Comparison of ENCODE assay signal across 37 cellular contexts in the genomic region with DNA sequence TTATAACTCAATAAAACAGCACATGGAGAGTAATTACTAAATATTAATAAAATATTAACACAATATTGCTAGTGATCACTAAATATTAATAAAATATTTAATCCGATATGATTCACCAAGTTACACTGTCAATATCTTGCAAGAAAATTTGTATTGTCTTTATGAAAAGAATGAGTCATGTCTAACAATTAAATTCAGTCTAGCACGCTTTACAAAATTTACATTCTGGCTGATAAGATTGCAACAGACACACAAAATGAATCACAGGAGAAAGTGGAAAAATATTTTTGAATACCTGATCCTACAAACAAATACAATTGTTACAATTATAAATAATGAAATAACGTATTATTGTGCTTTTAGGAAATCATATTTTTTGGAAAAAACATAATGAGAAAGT.
"Had no signal": no experiment of that assay in that cellular context is flagged by ENCODE, and none has a peak within 500 bp of the region (broad histone marks: within the 10 kb centered on the region; RNA-seq: fewer than 3 reads in every experiment).

No MANE protein-coding gene starts in this region.

- DNase-seq: activated B cell treated with CpG ODN at 0.5 μM for 24 hours; activated CD4-positive, alpha-beta memory T cell treated with anti-CD3 and anti-CD28 coated beads for 36 hours; activated CD4-positive, alpha-beta T cell treated with anti-CD3 and anti-CD28 coated beads for 48 hours; activated CD4-positive, alpha-beta T cell treated with anti-CD3 and anti-CD28 coated beads, Interleukin-2, amount 50 U/mL, for 1 hour; activated CD8-positive, alpha-beta memory T cell treated with anti-CD3 and anti-CD28 coated beads, Interleukin-2, amount 10 ng/mL, durations not matched to agents 7 days and 5 days; activated CD8-positive, alpha-beta memory T cell treated with anti-CD3 and anti-CD28 coated beads, Interleukin-2, amount 50 U/mL, for 4 hours; activated CD8-positive, alpha-beta T cell treated with anti-CD3 and anti-CD28 coated beads, Interleukin-2, amount 10 ng/mL, durations not matched to agents 7 days and 5 days; activated effector memory CD4-positive, alpha-beta T cell treated with anti-CD3 and anti-CD28 coated beads, Interleukin-2, amount 50 U/mL, for 16 hours; activated naive CD4-positive, alpha-beta T cell treated with anti-CD3 and anti-CD28 coated beads for 36 hours; activated naive CD8-positive, alpha-beta T cell treated with anti-CD3 and anti-CD28 coated beads for 36 hours; activated naive CD8-positive, alpha-beta T cell treated with anti-CD3 and anti-CD28 coated beads, Interleukin-2, amount 50 U/mL, for 24 hours; activated T-cell treated with anti-CD3 and anti-CD28 coated beads, Interleukin-2, amount 50 U/mL, for 1 hour; activated T-cell treated with anti-CD3 and anti-CD28 coated beads, Interleukin-2, amount 50 U/mL, for 48 hours; adrenal gland; amygdala; aorta; body of pancreas; cortex of kidney; dermis blood vessel endothelial cell; effector CD4-positive, alpha-beta T cell; effector memory CD8-positive, alpha-beta T cell; foreskin keratinocyte; heart right ventricle; SW 1271; T-cell; T1000; WERI-Rb-1 had no signal

- H3K36me3 ChIP-seq: adrenal gland, cardiac muscle cell, esophagus muscularis mucosa, gastroesophageal sphincter, heart right ventricle, WERI-Rb-1 had no signal

- H3K4me3 Mint-ChIP-seq: activated B cell treated with CpG ODN at 0.5 μM for 24 hours; activated CD4-positive, alpha-beta memory T cell treated with anti-CD3 and anti-CD28 coated beads for 36 hours; activated CD8-positive, alpha-beta memory T cell treated with anti-CD3 and anti-CD28 coated beads, Interleukin-2, amount 10 ng/mL, durations not matched to agents 7 days and 5 days; activated CD8-positive, alpha-beta T cell treated with anti-CD3 and anti-CD28 coated beads, Interleukin-2, amount 10 ng/mL, durations not matched to agents 7 days and 5 days; activated naive CD4-positive, alpha-beta T cell treated with anti-CD3 and anti-CD28 coated beads for 36 hours; activated naive CD4-positive, alpha-beta T cell treated with anti-CD3 and anti-CD28 coated beads, Interleukin-2, amount 50 U/mL, for 24 hours; activated naive CD8-positive, alpha-beta T cell treated with anti-CD3 and anti-CD28 coated beads for 36 hours; activated naive CD8-positive, alpha-beta T cell treated with anti-CD3 and anti-CD28 coated beads, Interleukin-2, amount 50 U/mL, for 24 hours; activated T-helper 1 cell treated with anti-CD3 and anti-CD28 coated beads, Interleukin-12 subunit alpha, Interleukin-12 subunit beta, Interleukin-2, Interleukin-4 antibody, amounts not matched to agents 30 ng/mL and 10 ng/mL and 1 ng/mL, durations not matched to agents 14 hours and 24 hours and 36 hours; central memory CD8-positive, alpha-beta T cell; effector memory CD8-positive, alpha-beta T cell; T-cell; T-helper 1 cell treated with Interleukin-12 subunit alpha and Interleukin-12 subunit beta and Interleukin-4 antibody, amounts not matched to agents 30 μg/mL and 1 μg/mL, for 36 hours; T-helper 2 cell treated with Interferon-gamma antibody and Interleukin-4, amounts not matched to agents 5 μg/mL and 100 μg/mL, for 36 hours had no signal

- H3K4me1 Mint-ChIP-seq: activated B cell treated with CpG ODN at 0.5 μM for 24 hours; activated CD8-positive, alpha-beta memory T cell treated with anti-CD3 and anti-CD28 coated beads, Interleukin-2, amount 10 ng/mL, durations not matched to agents 7 days and 5 days; activated naive CD4-positive, alpha-beta T cell treated with anti-CD3 and anti-CD28 coated beads, Interleukin-2, amount 50 U/mL, for 24 hours; activated naive CD8-positive, alpha-beta T cell treated with anti-CD3 and anti-CD28 coated beads for 36 hours; activated naive CD8-positive, alpha-beta T cell treated with anti-CD3 and anti-CD28 coated beads, Interleukin-2, amount 50 U/mL, for 24 hours; central memory CD8-positive, alpha-beta T cell; T-cell had no signal

- H3K9me3 Mint-ChIP-seq: activated CD4-positive, alpha-beta memory T cell treated with anti-CD3 and anti-CD28 coated beads for 36 hours; activated naive CD4-positive, alpha-beta T cell treated with anti-CD3 and anti-CD28 coated beads for 36 hours; activated naive CD4-positive, alpha-beta T cell treated with anti-CD3 and anti-CD28 coated beads, Interleukin-2, amount 50 U/mL, for 24 hours; activated naive CD8-positive, alpha-beta T cell treated with anti-CD3 and anti-CD28 coated beads for 36 hours; activated T-helper 1 cell treated with anti-CD3 and anti-CD28 coated beads, Interleukin-12 subunit alpha, Interleukin-12 subunit beta, Interleukin-2, Interleukin-4 antibody, amounts not matched to agents 30 ng/mL and 10 ng/mL and 1 ng/mL, durations not matched to agents 14 hours and 24 hours and 36 hours; central memory CD8-positive, alpha-beta T cell; effector memory CD8-positive, alpha-beta T cell; T-helper 1 cell treated with Interleukin-12 subunit alpha and Interleukin-12 subunit beta and Interleukin-4 antibody, amounts not matched to agents 30 μg/mL and 1 μg/mL, for 36 hours; T-helper 2 cell treated with Interferon-gamma antibody and Interleukin-4, amounts not matched to agents 5 μg/mL and 100 μg/mL, for 36 hours had no signal

- H3K4me3 ChIP-seq: adrenal gland, body of pancreas, cardiac muscle cell, esophagus muscularis mucosa, gastroesophageal sphincter, heart right ventricle had no signal

- H3K4me1 ChIP-seq: adrenal gland, esophagus muscularis mucosa, foreskin keratinocyte, gastroesophageal sphincter, heart right ventricle had no signal

- H3K9me3 ChIP-seq: adrenal gland, body of pancreas had no signal

- H3K27ac ChIP-seq: adrenal gland, body of pancreas, cardiac muscle cell, esophagus muscularis mucosa, foreskin keratinocyte, gastroesophageal sphincter, WERI-Rb-1 had no signal

- H3K27me3 ChIP-seq: adrenal gland, body of pancreas, cardiac muscle cell, esophagus muscularis mucosa, foreskin keratinocyte, gastroesophageal sphincter, heart right ventricle had no signal

- H3K27me3 Mint-ChIP-seq: activated B cell treated with CpG ODN at 0.5 μM for 24 hours; activated CD4-positive, alpha-beta memory T cell treated with anti-CD3 and anti-CD28 coated beads for 36 hours; activated CD8-positive, alpha-beta memory T cell treated with anti-CD3 and anti-CD28 coated beads, Interleukin-2, amount 10 ng/mL, durations not matched to agents 7 days and 5 days; activated naive CD4-positive, alpha-beta T cell treated with anti-CD3 and anti-CD28 coated beads, Interleukin-2, amount 50 U/mL, for 24 hours; activated naive CD8-positive, alpha-beta T cell treated with anti-CD3 and anti-CD28 coated beads for 36 hours; activated naive CD8-positive, alpha-beta T cell treated with anti-CD3 and anti-CD28 coated beads, Interleukin-2, amount 50 U/mL, for 24 hours; T-cell had no signal

- H3K36me3 Mint-ChIP-seq: activated CD4-positive, alpha-beta memory T cell treated with anti-CD3 and anti-CD28 coated beads for 36 hours; activated CD8-positive, alpha-beta memory T cell treated with anti-CD3 and anti-CD28 coated beads, Interleukin-2, amount 10 ng/mL, durations not matched to agents 7 days and 5 days; activated naive CD4-positive, alpha-beta T cell treated with anti-CD3 and anti-CD28 coated beads, Interleukin-2, amount 50 U/mL, for 24 hours; activated naive CD8-positive, alpha-beta T cell treated with anti-CD3 and anti-CD28 coated beads for 36 hours; T-cell had no signal

- H3K27ac Mint-ChIP-seq: activated B cell treated with CpG ODN at 0.5 μM for 24 hours; activated CD4-positive, alpha-beta memory T cell treated with anti-CD3 and anti-CD28 coated beads for 36 hours; activated CD8-positive, alpha-beta memory T cell treated with anti-CD3 and anti-CD28 coated beads, Interleukin-2, amount 10 ng/mL, durations not matched to agents 7 days and 5 days; activated CD8-positive, alpha-beta T cell treated with anti-CD3 and anti-CD28 coated beads, Interleukin-2, amount 10 ng/mL, durations not matched to agents 7 days and 5 days; activated naive CD4-positive, alpha-beta T cell treated with anti-CD3 and anti-CD28 coated beads for 36 hours; activated naive CD4-positive, alpha-beta T cell treated with anti-CD3 and anti-CD28 coated beads, Interleukin-2, amount 50 U/mL, for 24 hours; activated naive CD8-positive, alpha-beta T cell treated with anti-CD3 and anti-CD28 coated beads for 36 hours; activated naive CD8-positive, alpha-beta T cell treated with anti-CD3 and anti-CD28 coated beads, Interleukin-2, amount 50 U/mL, for 24 hours; activated T-helper 1 cell treated with anti-CD3 and anti-CD28 coated beads, Interleukin-12 subunit alpha, Interleukin-12 subunit beta, Interleukin-2, Interleukin-4 antibody, amounts not matched to agents 30 ng/mL and 10 ng/mL and 1 ng/mL, durations not matched to agents 14 hours and 24 hours and 36 hours; activated T-helper 2 cell treated with anti-CD3 and anti-CD28 coated beads, Interferon-gamma antibody, Interleukin-2, Interleukin-4, amounts not matched to agents 10 μg/mL and 5 μg/mL and 100 μg/mL, durations not matched to agents 14 hours and 24 hours and 36 hours; effector memory CD8-positive, alpha-beta T cell; T-cell; T-helper 1 cell treated with Interleukin-12 subunit alpha and Interleukin-12 subunit beta and Interleukin-4 antibody, amounts not matched to agents 30 μg/mL and 1 μg/mL, for 36 hours; T-helper 2 cell treated with Interferon-gamma antibody and Interleukin-4, amounts not matched to agents 5 μg/mL and 100 μg/mL, for 36 hours had no signal

- ATAC-seq: activated CD4-positive, CD25-positive, alpha-beta regulatory T cell treated with anti-CD3 and anti-CD28 coated beads, Interleukin-2, amount 50 U/mL, for 24 hours; activated CD8-positive, alpha-beta memory T cell treated with anti-CD3 and anti-CD28 coated beads, Interleukin-2, amount 10 ng/mL, durations not matched to agents 7 days and 5 days; activated CD8-positive, alpha-beta T cell treated with anti-CD3 and anti-CD28 coated beads, Interleukin-2, amount 10 ng/mL, durations not matched to agents 7 days and 5 days; activated naive CD8-positive, alpha-beta T cell treated with anti-CD3 and anti-CD28 coated beads, Interleukin-2, amount 50 U/mL, for 24 hours; body of pancreas; effector memory CD8-positive, alpha-beta T cell; foreskin keratinocyte; gastroesophageal sphincter; T-cell had no signal
